Comparison of ENCODE assay signal across 8 cellular contexts in the genomic region with DNA sequence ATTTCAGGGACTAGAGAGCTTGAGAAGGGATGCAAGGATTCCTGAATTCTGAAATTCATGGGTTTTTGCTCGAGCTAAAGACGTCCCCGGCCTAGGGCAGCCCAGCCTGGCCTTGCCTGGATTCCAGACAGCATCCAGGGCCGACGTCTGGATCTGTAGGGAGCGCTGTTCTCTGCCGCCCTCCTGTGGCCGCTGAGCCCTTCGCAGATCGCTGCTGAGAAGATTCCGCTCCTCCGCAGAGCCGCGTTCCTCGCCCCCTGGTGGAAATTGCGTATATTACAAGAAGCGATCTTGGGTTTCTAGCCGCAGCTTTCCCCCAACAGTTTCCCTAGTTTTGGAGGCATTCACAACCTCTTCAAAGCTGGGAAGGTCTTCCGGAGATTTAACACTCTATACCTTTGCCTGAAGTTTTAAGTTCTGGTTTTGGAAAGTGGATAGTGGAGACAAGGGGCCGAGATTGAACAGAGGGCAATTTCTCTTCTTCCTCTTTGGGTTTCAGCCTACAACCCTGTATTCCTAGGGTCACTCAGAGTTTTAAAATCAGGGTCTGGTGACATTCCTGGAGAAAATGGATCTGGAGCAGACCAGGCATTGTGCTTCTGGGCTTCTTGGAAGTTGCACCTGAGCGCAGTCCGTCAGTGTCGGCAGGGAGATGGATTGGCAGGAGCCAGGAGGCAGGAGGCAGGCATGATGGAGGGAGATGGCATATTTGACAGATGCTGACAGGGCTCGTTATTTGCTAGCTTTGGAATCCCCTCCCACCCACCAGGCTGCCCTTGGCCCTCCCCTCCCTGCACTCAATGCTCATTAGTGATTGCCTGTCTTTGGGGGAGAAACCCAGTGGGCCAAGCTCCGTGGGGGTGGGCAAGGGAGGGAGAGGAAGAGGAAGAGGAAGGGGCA. TPM values are rescaled to one million over a fixed set of nuclear protein-coding genes. Genes with fewer than 3 reads are reported as not detected.
DNase-seq lines count a peak whose midpoint lies in the region; TF ChIP-seq lines count a peak whose summit lies in the region.

No MANE protein-coding gene starts in this region.

- no peak overlapping the region for H3K27ac ChIP-seq in mammary epithelial cell (ENCODE audit: insufficient read depth, low read depth, low read length)

- no peaks in the 10 kb centered on the region for H3K9me3 Mint-ChIP-seq in HFFc6

- H3K4me3 Mint-ChIP-seq in HFFc6: no peak overlapping the region

- H3K9ac ChIP-seq in mammary epithelial cell (ENCODE audit: insufficient read depth, low read length): no peak overlapping the region

- no TSS peak for BruUV-seq in mammary epithelial cell (replicated peaks; lab: Mats Ljungman, UMichigan)

- H3K4me1 ChIP-seq in mammary epithelial cell (ENCODE audit: insufficient read depth, low read length): peaks cover 6% of the 10 kb centered on the region

- CTCF ChIA-PET in mammary epithelial cell (lab: Charles Lee; ENCODE audit: low non-redundant PET): interaction anchor here (0.5 to 1.3 kb wide), 8 partner anchors 8 to 475 kb away, joined by 3 to 9 read pairs (median 4); no protein-coding TSS in a partner anchor

- no peaks in the 10 kb centered on the region for H3K79me2 ChIP-seq in mammary epithelial cell (ENCODE audit: insufficient read depth, low read length)

- no peak overlapping the region for H3K27ac Mint-ChIP-seq in HFFc6

- intact Hi-C loops in mammary epithelial cell (cut with micrococcal nuclease): loop anchor here (1.0 to 2.0 kb wide), 3 partner anchors 46 to 422 kb away; no protein-coding TSS in a partner anchor

- peaks cover 9% of the 10 kb centered on the region for H3K4me1 Mint-ChIP-seq in HFFc6 (ENCODE audit: low read depth)

- no peak overlapping the region for H3K4me3 ChIP-seq in mammary epithelial cell (replicated peaks in 1 of 3; ENCODE audit: insufficient read depth in 1 of 3, low read depth in 2 of 3, low read length in 3 of 3)

- no peaks in the 10 kb centered on the region for H4K20me1 ChIP-seq in mammary epithelial cell (ENCODE audit: insufficient read depth, low read length)

- no peaks in the 10 kb centered on the region for H3K9me3 ChIP-seq in mammary epithelial cell (replicated peaks; ENCODE audit: insufficient read depth, low read length)

- no peaks in the 10 kb centered on the region for H3K36me3 Mint-ChIP-seq in HFFc6 (ENCODE audit: low read depth)

- in situ Hi-C loops in mammary epithelial cell (cut with MboI; ENCODE audit: low sequenced_read_pairs in 2 of 2): loop anchor here in 1 of 2 donors (5.0 kb wide), 1 partner anchor 45 kb away; no protein-coding TSS in a partner anchor

- H3K36me3 ChIP-seq in mammary epithelial cell (ENCODE audit: insufficient read depth, low read length): no peaks in the 10 kb centered on the region

- dilution Hi-C loops in mammary epithelial cell (cut with HindIII; ENCODE audit: low sequenced_read_pairs): loop anchor here (5.0 kb wide), 1 partner anchor 45 kb away; no protein-coding TSS in a partner anchor

- 9% methylated on average over 16 of the region's 25 CpGs for WGBS in mammary epithelial cell (ENCODE audit: low coverage, missing lambda C conversion rate)

- DNase-seq in COLO829 (ENCODE audit: low spot score): peak; percentile 89
- DNase-seq in HFFc6: peak; percentile 84
- DNase-seq in NCI-H345 (lab: John Stamatoyannopoulos, UW): peak; percentile 91
- DNase-seq in activated CD4-positive, CD25-positive, alpha-beta regulatory T cell treated with anti-CD3 and anti-CD28 coated beads, Interleukin-2, amount 50 U/mL, for 16 hours (ENCODE audit: low read depth, low spot score): peak; percentile 71
- peak; percentile 72 for DNase-seq in mammary epithelial cell
- DNase-seq in islet precursor cell: peak; percentile 97
- peak; percentile 67 to 75 for DNase-seq in stimulated activated CD4-positive, alpha-beta T cell treated with anti-CD3 and anti-CD28 coated beads, Interleukin-15, amount 100 ng/mL, for 1 hour (ENCODE audit: low read depth in 1 of 2, low spot score in 1 of 2)
- no peak for DNase-seq in KG1 (lab: John Stamatoyannopoulos, UW)

- peaks cover 12% of the 10 kb centered on the region for H3K27me3 ChIP-seq in mammary epithelial cell (ENCODE audit: insufficient read depth, low read length)

- H3K4me2 ChIP-seq in mammary epithelial cell (ENCODE audit: insufficient read depth, low read depth, low read length): no peak overlapping the region

- TF ChIP-seq CTCF in HFFc6 (IDR thresholded peaks at IDR 0.05) (peak; percentile 100), mammary epithelial cell (conservative IDR thresholded peaks at IDR 0.05 in 1 of 2, IDR thresholded peaks at IDR 0.05 in 1 of 2; ENCODE audit: extremely low read depth in 1 of 2, insufficient read depth in 1 of 2, low read depth in 1 of 2, low read length in 2 of 2) (peak; percentile 99 to 100)

- peak overlapping the region; percentile 66 for H2AFZ ChIP-seq in mammary epithelial cell (ENCODE audit: low read depth, low read length)

- H3K27me3 Mint-ChIP-seq in HFFc6 (ENCODE audit: insufficient read depth): peaks cover 29% of the 10 kb centered on the region

RNA-seq across cellular contexts. Expression of a gene that starts 4.9 kb away (rescaled TPM):
- total RNA-seq in HFFc6 (2021; fragmentation: NEBNext Ultra II Directional; extraction: Animal tissue kit (Norgen Biotek cat#: 25700)): not detected
- total RNA-seq in mammary epithelial cell: not detected
- not detected for polyA plus RNA-seq in mammary epithelial cell
- not detected for polyA minus RNA-seq in mammary epithelial cell

RNA-seq across cellular contexts. Expression of a gene that starts 19.6 kb away (rescaled TPM):
- 10 to 100 TPM; 77.3 to 99.3 (median 87.2) TPM for total RNA-seq in HFFc6 (2021; fragmentation: NEBNext Ultra II Directional; extraction: Animal tissue kit (Norgen Biotek cat#: 25700))
- 100 to 1,000 TPM in 1 of 2 donors, 10 to 100 TPM in 1; 61.1 to 127 TPM for total RNA-seq in mammary epithelial cell
- 48.3 TPM for polyA plus RNA-seq in mammary epithelial cell
- 8.5 TPM for polyA minus RNA-seq in mammary epithelial cell
